Comparison of ENCODE assay signal across 8 cellular contexts in genomic region chr3:183824761-183825379, GRCh38. TPM values are rescaled to one million over a fixed set of nuclear protein-coding genes. Genes with fewer than 3 reads are reported as not detected.
DNase-seq lines count a peak whose midpoint lies in the region; ATAC-seq and TF ChIP-seq lines count a peak whose summit lies in the region.

No MANE protein-coding gene starts in this region.

- peaks cover 4% of the 10 kb centered on the region for H3K27me3 Mint-ChIP-seq in activated T-helper 17 cell treated with anti-CD3 and anti-CD28 coated beads, Interleukin-2, amount 50 U/mL, for 72 hours
- no peaks in the 10 kb centered on the region for H3K27me3 Mint-ChIP-seq in osteocyte (ENCODE audit: unreplicated experiment)

- H3K27ac Mint-ChIP-seq in activated T-helper 17 cell treated with anti-CD3 and anti-CD28 coated beads, Interleukin-2, amount 50 U/mL, for 72 hours, result no peak overlapping the region
- H3K27ac Mint-ChIP-seq in osteocyte (ENCODE audit: unreplicated experiment), result no peak overlapping the region

- DNase-seq in stimulated activated CD4-positive, alpha-beta T cell treated with anti-CD3 and anti-CD28 coated beads, Interleukin-2, amount 100 ng/mL, for 4 hours (ENCODE audit: low read depth), result peak; percentile 8
- no peak for DNase-seq in stimulated activated CD4-positive, alpha-beta T cell treated with anti-CD3 and anti-CD28 coated beads, Interleukin-4, amount 100 ng/mL, for 24 hours
- DNase-seq in HL-60 (ENCODE audit: low read depth in 1 of 2, low spot score in 1 of 2) (no peak), head of caudate nucleus (peak in 26 of 42 donors; percentile 14 to 72 (median 50)), osteocyte (ENCODE audit: extremely low spot score, unreplicated experiment) (no peak), DMS79 (lab: John Stamatoyannopoulos, UW) (no peak), A172 (ENCODE audit: low spot score) (no peak)

- H3K36me3 Mint-ChIP-seq in activated T-helper 17 cell treated with anti-CD3 and anti-CD28 coated beads, Interleukin-2, amount 50 U/mL, for 72 hours (ENCODE audit: low read depth), result peaks cover 20% of the 10 kb centered on the region
- peaks cover 7% of the 10 kb centered on the region for H3K36me3 Mint-ChIP-seq in osteocyte (ENCODE audit: unreplicated experiment)

- peak; percentile 48 for ATAC-seq in activated T-helper 17 cell treated with anti-CD3 and anti-CD28 coated beads, Interleukin-2, amount 50 U/mL, for 72 hours (replicated peaks)

- H3K27me3 ChIP-seq in HL-60 (ENCODE audit: insufficient read depth, poor library complexity, severe bottlenecking), result no peaks in the 10 kb centered on the region

- no peaks in the 10 kb centered on the region for H3K9me3 Mint-ChIP-seq in activated T-helper 17 cell treated with anti-CD3 and anti-CD28 coated beads, Interleukin-2, amount 50 U/mL, for 72 hours
- no peaks in the 10 kb centered on the region for H3K9me3 Mint-ChIP-seq in osteocyte (ENCODE audit: unreplicated experiment)

- intact Hi-C loops in head of caudate nucleus (cut with DNase I), result no loop called here

- H3K4me1 Mint-ChIP-seq in activated T-helper 17 cell treated with anti-CD3 and anti-CD28 coated beads, Interleukin-2, amount 50 U/mL, for 72 hours, result peaks cover 7% of the 10 kb centered on the region
- H3K4me1 Mint-ChIP-seq in osteocyte (ENCODE audit: unreplicated experiment), result peaks cover 20% of the 10 kb centered on the region

- no peak overlapping the region; the same call in 1 of the 2 replicates for H3K27ac ChIP-seq in HL-60 (replicated peaks)

- H3K4me3 Mint-ChIP-seq in activated T-helper 17 cell treated with anti-CD3 and anti-CD28 coated beads, Interleukin-2, amount 50 U/mL, for 72 hours, result peak overlapping the region; percentile 84
- H3K4me3 Mint-ChIP-seq in osteocyte (ENCODE audit: unreplicated experiment), result peak overlapping the region; percentile 76

- H3K4me3 ChIP-seq in HL-60 (replicated peaks; ENCODE audit: insufficient read depth, low read length), result peak overlapping the region; percentile 72

- no peak for TF ChIP-seq CTCF in HL-60 (IDR thresholded peaks at IDR 0.05; ENCODE audit: insufficient read depth, low read length)
- no peak for TF ChIP-seq CTCF in osteocyte (IDR thresholded peaks at IDR 0.05)

RNA-seq across cellular contexts. Expression of gene MAP6D1, which starts 0.5 kb away (rescaled TPM):
- total RNA-seq in activated T-helper 17 cell treated with anti-CD3 and anti-CD28 coated beads, Interleukin-2, amount 50 U/mL, for 72 hours, result 1 to 10 TPM; 1.4 to 2.0 TPM
- total RNA-seq in osteocyte, result 4.2 and 4.6 TPM in 2 replicates
- total RNA-seq in A172 (2014; rRNA removed; shearing (Covaris generic)), result 4.6 TPM in 2 replicates

RNA-seq across cellular contexts. Expression of gene PARL, which starts 59.8 kb away (rescaled TPM):
- total RNA-seq in activated T-helper 17 cell treated with anti-CD3 and anti-CD28 coated beads, Interleukin-2, amount 50 U/mL, for 72 hours, result 10 to 100 TPM; 78.9 to 97.6 TPM
- 45.5 and 52.3 TPM in 2 replicates for total RNA-seq in osteocyte
- total RNA-seq in A172 (2014; rRNA removed; shearing (Covaris generic)), result 45.8 and 65.7 TPM in 2 replicates

Comparison
In these comparisons a context has a peak if more than half of its experiments do, and no peak if none do; other contexts are left out.
1. DNase-seq: peak in stimulated activated CD4-positive, alpha-beta T cell treated with anti-CD3 and anti-CD28 coated beads, Interleukin-2, amount 100 ng/mL, for 4 hours (single experiment) and head of caudate nucleus (26 of 42); none in stimulated activated CD4-positive, alpha-beta T cell treated with anti-CD3 and anti-CD28 coated beads, Interleukin-4, amount 100 ng/mL, for 24 hours (single experiment), HL-60 (0 of 2), osteocyte (single experiment), DMS79 (single experiment) and A172 (single experiment).